Comparison of ENCODE assay signal across 1 cellular context in the genomic region with DNA sequence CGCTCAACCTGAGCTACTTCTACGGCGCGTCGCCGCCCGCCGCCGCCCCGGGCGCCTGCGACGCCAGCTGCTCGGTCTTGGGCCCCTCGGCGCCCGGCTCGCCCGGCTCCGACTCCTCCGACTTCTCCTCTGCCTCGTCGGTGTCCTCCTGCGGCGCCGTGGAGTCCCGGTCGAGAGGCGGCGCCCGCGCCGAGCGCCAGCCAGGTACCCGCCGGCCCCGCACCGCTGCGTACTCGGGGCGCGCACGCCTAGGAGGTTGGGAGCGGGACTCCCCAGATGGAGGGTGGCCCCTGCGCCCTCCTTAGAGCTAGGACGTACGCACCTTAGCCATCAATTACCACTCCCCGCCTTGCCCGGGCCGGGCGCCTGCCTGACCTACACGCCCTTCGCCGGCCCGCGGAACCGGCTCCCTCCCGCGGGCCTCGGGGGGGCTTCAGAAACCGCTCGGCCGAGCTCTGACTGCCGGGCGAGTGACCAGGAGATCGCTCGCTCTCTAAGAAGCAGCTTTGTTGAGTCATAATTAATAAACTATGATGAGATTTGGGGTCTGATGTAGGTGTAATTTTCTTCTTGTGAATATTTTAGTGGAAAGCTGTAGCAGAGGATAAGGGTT.
TF ChIP-seq lines count a peak whose summit lies in the region.

No MANE protein-coding gene starts in this region.

TF ChIP-seq in HEK293, 187 proteins besides CTCF, POLR2A, EP300 and RAD21 (continued from another document):
- TF ChIP-seq, protein P1, sequence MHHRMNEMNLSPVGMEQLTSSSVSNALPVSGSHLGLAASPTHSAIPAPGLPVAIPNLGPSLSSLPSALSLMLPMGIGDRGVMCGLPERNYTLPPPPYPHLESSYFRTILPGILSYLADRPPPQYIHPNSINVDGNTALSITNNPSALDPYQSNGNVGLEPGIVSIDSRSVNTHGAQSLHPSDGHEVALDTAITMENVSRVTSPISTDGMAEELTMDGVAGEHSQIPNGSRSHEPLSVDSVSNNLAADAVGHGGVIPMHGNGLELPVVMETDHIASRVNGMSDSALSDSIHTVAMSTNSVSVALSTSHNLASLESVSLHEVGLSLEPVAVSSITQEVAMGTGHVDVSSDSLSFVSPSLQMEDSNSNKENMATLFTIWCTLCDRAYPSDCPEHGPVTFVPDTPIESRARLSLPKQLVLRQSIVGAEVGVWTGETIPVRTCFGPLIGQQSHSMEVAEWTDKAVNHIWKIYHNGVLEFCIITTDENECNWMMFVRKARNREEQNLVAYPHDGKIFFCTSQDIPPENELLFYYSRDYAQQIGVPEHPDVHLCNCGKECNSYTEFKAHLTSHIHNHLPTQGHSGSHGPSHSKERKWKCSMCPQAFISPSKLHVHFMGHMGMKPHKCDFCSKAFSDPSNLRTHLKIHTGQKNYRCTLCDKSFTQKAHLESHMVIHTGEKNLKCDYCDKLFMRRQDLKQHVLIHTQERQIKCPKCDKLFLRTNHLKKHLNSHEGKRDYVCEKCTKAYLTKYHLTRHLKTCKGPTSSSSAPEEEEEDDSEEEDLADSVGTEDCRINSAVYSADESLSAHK (tag by site-specific recombination; IDR thresholded peaks at IDR 0.05): peak; percentile 74
